Comparison of ENCODE assay signal across 8 cellular contexts in genomic region chr14:57390037-57390805, GRCh38. TPM values are rescaled to one million over a fixed set of nuclear protein-coding genes. Genes with fewer than 3 reads are reported as not detected.
A peak's percentile ranks its signal among the peaks of the same experiment; 100 is the strongest.
DNase-seq lines count a peak whose midpoint lies in the region; ATAC-seq and TF ChIP-seq lines count a peak whose summit lies in the region.

Gene NAA30 (plus strand): TSS chr14:57390586. CDS start chr14:57390958, 372 bp downstream.

- DNase-seq in DMS53 treated with DMSO at 0.1 percent for 48 hours (lab: John Stamatoyannopoulos, UW; ENCODE audit: unreplicated experiment) (peak; percentile 57), esophagus muscularis mucosa (ENCODE audit: extremely low spot score) (peak; percentile 97)
- DNase-seq in Jurkat, Clone E6-1 (ENCODE audit: low read depth, low spot score), result peak; percentile 94
- peak; percentile 93 for DNase-seq in activated T-cell treated with anti-CD3 and anti-CD28 coated beads, Interleukin-2, amount 50 U/mL, for 24 hours
- DNase-seq in stimulated activated CD8-positive, alpha-beta memory T cell treated with anti-CD3 and anti-CD28 coated beads, Interleukin-7, amount 100 ng/mL, for 24 hours (ENCODE audit: low read depth), result peak; percentile 83

- ATAC-seq in GM21717 (IDR thresholded peaks at IDR 0.05; ENCODE audit: unreplicated experiment), result peak; percentile 91

- TF ChIP-seq POLR2A in esophagus muscularis mucosa (IDR thresholded peaks at IDR 0.05; ENCODE audit: low read depth), result no peak

- H3K4me1 Mint-ChIP-seq in activated T-cell treated with anti-CD3 and anti-CD28 coated beads, Interleukin-2, amount 50 U/mL, for 24 hours (ENCODE audit: low read depth), result peaks cover 46% of the 10 kb centered on the region

- no peaks in the 10 kb centered on the region for H3K27me3 Mint-ChIP-seq in activated T-cell treated with anti-CD3 and anti-CD28 coated beads, Interleukin-2, amount 50 U/mL, for 24 hours

- 0% methylated on average over 21 of the region's 62 CpGs for WGBS in esophagus muscularis mucosa

- H3K27me3 ChIP-seq in esophagus muscularis mucosa (no peaks in the 10 kb centered on the region), muscle layer of duodenum (ENCODE audit: low read depth, low read length) (no peaks in the 10 kb centered on the region)

- peaks cover 44% of the 10 kb centered on the region for H3K36me3 Mint-ChIP-seq in activated T-cell treated with anti-CD3 and anti-CD28 coated beads, Interleukin-2, amount 50 U/mL, for 24 hours (ENCODE audit: low read depth)

- H3K27ac ChIP-seq in esophagus muscularis mucosa (replicated peaks in 1 of 4) (peak within 1 kb of the TSS; percentile 88 to 93 (median 90)), muscle layer of duodenum (ENCODE audit: low read length) (peak within 1 kb of the TSS; percentile 75)

- H3K36me3 ChIP-seq in esophagus muscularis mucosa, result no peaks in the 10 kb centered on the region
- peaks cover 0 to under 1% of the 10 kb centered on the region in 2 donors for H3K36me3 ChIP-seq in muscle layer of duodenum (ENCODE audit: control insufficient read depth in 1 of 2, insufficient read depth in 2 of 2, low read length in 2 of 2)

- no peak for TF ChIP-seq EP300 in esophagus muscularis mucosa (IDR thresholded peaks at IDR 0.05)

- no peaks in the 10 kb centered on the region for H3K9me3 ChIP-seq in esophagus muscularis mucosa
- H3K9me3 ChIP-seq in muscle layer of duodenum (ENCODE audit: control insufficient read depth in 1 of 2, low read length in 2 of 2), result no peaks in the 10 kb centered on the region

- peak in 2 of 3 experiments; percentile 12 to 22 for TF ChIP-seq CTCF in esophagus muscularis mucosa (IDR thresholded peaks at IDR 0.05)

- H3K27ac Mint-ChIP-seq in activated T-cell treated with anti-CD3 and anti-CD28 coated beads, Interleukin-2, amount 50 U/mL, for 24 hours, result peak within 1 kb of the TSS; percentile 95

- H3K4me1 ChIP-seq in esophagus muscularis mucosa (peaks cover 22 to 46% (median 40%) of the 10 kb centered on the region in 4 donors), muscle layer of duodenum (ENCODE audit: control insufficient read depth in 1 of 2, insufficient read depth in 2 of 2, low read length in 2 of 2) (peaks cover 6 to 24% of the 10 kb centered on the region in 2 donors)

- H3K4me3 ChIP-seq in Jurkat, Clone E6-1 (ENCODE audit: low read length), result peak within 1 kb of the TSS; percentile 73
- peak within 1 kb of the TSS; percentile 84 to 97 (median 91) for H3K4me3 ChIP-seq in esophagus muscularis mucosa
- H3K4me3 ChIP-seq in muscle layer of duodenum (ENCODE audit: low read depth in 1 of 2, low read length in 2 of 2), result peak within 1 kb of the TSS; percentile 85 to 89

- H3K9me3 Mint-ChIP-seq in activated T-cell treated with anti-CD3 and anti-CD28 coated beads, Interleukin-2, amount 50 U/mL, for 24 hours, result no peaks in the 10 kb centered on the region

- intact Hi-C loops in esophagus muscularis mucosa (cut with DNase I), result no loop called here

- peak within 1 kb of the TSS; percentile 82 for H3K4me3 Mint-ChIP-seq in activated T-cell treated with anti-CD3 and anti-CD28 coated beads, Interleukin-2, amount 50 U/mL, for 24 hours

TF ChIP-seq in PFSK-1, 5 proteins besides CTCF, POLR2A, EP300 and RAD21:
- TF ChIP-seq FOXP2 (optimal IDR thresholded peaks at IDR 0.05; ENCODE audit: borderline replicate concordance, extremely low read depth, extremely low read length, insufficient read depth) (peak; percentile 37), TAF1 (IDR thresholded peaks at IDR 0.05; ENCODE audit: borderline replicate concordance, insufficient read depth, low read length) (peak; percentile 28; the same call in 1 of the 2 replicates), POLR2AphosphoS5 (IDR thresholded peaks at IDR 0.05; ENCODE audit: low read depth, low read length) (peak; percentile 64), SIN3A (IDR thresholded peaks at IDR 0.05; ENCODE audit: borderline replicate concordance, insufficient read depth, low read length) (no peak)
- TF ChIP-seq, protein P1, sequence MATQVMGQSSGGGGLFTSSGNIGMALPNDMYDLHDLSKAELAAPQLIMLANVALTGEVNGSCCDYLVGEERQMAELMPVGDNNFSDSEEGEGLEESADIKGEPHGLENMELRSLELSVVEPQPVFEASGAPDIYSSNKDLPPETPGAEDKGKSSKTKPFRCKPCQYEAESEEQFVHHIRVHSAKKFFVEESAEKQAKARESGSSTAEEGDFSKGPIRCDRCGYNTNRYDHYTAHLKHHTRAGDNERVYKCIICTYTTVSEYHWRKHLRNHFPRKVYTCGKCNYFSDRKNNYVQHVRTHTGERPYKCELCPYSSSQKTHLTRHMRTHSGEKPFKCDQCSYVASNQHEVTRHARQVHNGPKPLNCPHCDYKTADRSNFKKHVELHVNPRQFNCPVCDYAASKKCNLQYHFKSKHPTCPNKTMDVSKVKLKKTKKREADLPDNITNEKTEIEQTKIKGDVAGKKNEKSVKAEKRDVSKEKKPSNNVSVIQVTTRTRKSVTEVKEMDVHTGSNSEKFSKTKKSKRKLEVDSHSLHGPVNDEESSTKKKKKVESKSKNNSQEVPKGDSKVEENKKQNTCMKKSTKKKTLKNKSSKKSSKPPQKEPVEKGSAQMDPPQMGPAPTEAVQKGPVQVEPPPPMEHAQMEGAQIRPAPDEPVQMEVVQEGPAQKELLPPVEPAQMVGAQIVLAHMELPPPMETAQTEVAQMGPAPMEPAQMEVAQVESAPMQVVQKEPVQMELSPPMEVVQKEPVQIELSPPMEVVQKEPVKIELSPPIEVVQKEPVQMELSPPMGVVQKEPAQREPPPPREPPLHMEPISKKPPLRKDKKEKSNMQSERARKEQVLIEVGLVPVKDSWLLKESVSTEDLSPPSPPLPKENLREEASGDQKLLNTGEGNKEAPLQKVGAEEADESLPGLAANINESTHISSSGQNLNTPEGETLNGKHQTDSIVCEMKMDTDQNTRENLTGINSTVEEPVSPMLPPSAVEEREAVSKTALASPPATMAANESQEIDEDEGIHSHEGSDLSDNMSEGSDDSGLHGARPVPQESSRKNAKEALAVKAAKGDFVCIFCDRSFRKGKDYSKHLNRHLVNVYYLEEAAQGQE (IDR thresholded peaks at IDR 0.05; ENCODE audit: insufficient read depth in 1 of 2, low read depth in 2 of 2, low read length in 2 of 2), result no peak

RNA-seq across cellular contexts. Expression of gene NAA30, which starts in this region (rescaled TPM):
- 11.0 TPM for polyA plus RNA-seq in Jurkat, Clone E6-1 (2012; ENCODE audit: insufficient read depth, insufficient read length)
- polyA plus RNA-seq in PFSK-1 (2012; ENCODE audit: insufficient read length, low read depth), result 7.0 TPM
- total RNA-seq in esophagus muscularis mucosa, result 10 to 100 TPM; 17.9 to 24.6 (median 19.2) TPM

Comparison
In these comparisons a context has a peak if more than half of its experiments do, and no peak if none do; other contexts are left out.
1. Peak in every context shown above with its lines: DNase-seq, ATAC-seq, H3K4me3 ChIP-seq and H3K27ac ChIP-seq.